Comparison of ENCODE assay signal across 29 cellular contexts in the genomic region with DNA sequence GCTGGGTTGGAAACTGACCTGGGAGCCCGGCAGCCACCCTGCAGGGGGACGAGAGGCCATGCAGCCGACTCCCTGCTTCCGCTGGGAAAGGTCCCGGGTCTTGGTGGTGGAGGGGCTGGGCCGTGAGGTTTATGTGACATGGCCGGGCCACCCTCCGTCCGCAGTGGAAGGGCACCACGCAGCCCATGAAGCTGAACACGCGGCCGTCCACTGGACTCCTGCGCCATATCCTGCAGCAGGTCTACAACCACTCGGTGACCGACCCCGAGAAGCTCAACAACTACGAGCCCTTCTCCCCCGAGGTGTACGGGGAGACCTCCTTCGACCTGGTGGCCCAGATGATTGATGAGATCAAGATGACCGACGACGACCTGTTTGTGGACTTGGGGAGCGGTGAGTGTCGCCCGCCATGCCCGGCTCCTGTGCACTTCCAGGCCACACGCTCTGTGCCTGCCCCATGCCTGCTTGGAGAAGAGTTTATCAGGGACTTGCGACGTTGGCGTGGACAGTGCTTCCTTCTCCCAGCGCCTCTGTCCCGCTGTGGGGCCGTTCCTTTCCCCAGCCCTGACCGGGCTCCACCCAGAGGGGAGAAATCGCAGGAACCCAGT.
"Had no signal": no experiment of that assay in that cellular context is flagged by ENCODE, and none has a peak within 500 bp of the region (broad histone marks: within the 10 kb centered on the region; RNA-seq: fewer than 3 reads in every experiment).

No MANE protein-coding gene starts in this region.

- ATAC-seq: activated CD4-positive, CD25-positive, alpha-beta regulatory T cell treated with anti-CD3 and anti-CD28 coated beads, Interleukin-2, amount 50 U/mL, for 24 hours; foreskin keratinocyte; heart right ventricle; pancreas; stimulated activated naive B cell treated with anti-CD40 and anti-IgM and Interleukin-4, amounts not matched to agents 10 μg/mL and 1 μg/mL and 100 μg/mL, for 72 hours had no signal

- H3K4me1 Mint-ChIP-seq: activated CD4-positive, alpha-beta T cell treated with anti-CD3 and anti-CD28 coated beads, Interleukin-2, amount 10 ng/mL, durations not matched to agents 7 days and 5 days; endodermal cell had no signal

- H3K4me2 ChIP-seq: smooth muscle cell had no signal

- H3K9me3 Mint-ChIP-seq: activated CD4-positive, alpha-beta memory T cell treated with anti-CD3 and anti-CD28 coated beads, Interleukin-2, amount 10 ng/mL, durations not matched to agents 7 days and 5 days; activated CD4-positive, alpha-beta T cell treated with anti-CD3 and anti-CD28 coated beads, Interleukin-2, amount 10 ng/mL, durations not matched to agents 7 days and 5 days; activated T-cell treated with anti-CD3 and anti-CD28 coated beads, Interleukin-2, amount 50 U/mL, for 24 hours; endodermal cell; natural killer cell had no signal

- H3K27me3 Mint-ChIP-seq: activated CD4-positive, alpha-beta memory T cell treated with anti-CD3 and anti-CD28 coated beads, Interleukin-2, amount 10 ng/mL, durations not matched to agents 7 days and 5 days; activated CD4-positive, alpha-beta T cell treated with anti-CD3 and anti-CD28 coated beads, Interleukin-2, amount 10 ng/mL, durations not matched to agents 7 days and 5 days; activated naive CD8-positive, alpha-beta T cell; activated T-cell treated with anti-CD3 and anti-CD28 coated beads, Interleukin-2, amount 50 U/mL, for 24 hours; stimulated activated naive B cell treated with anti-CD40 and anti-IgM and Interleukin-4, amounts not matched to agents 10 μg/mL and 1 μg/mL and 100 μg/mL, for 72 hours had no signal

- H3K4me3 Mint-ChIP-seq: activated CD4-positive, alpha-beta memory T cell treated with anti-CD3 and anti-CD28 coated beads, Interleukin-2, amount 10 ng/mL, durations not matched to agents 7 days and 5 days; activated CD4-positive, alpha-beta T cell treated with anti-CD3 and anti-CD28 coated beads, Interleukin-2, amount 10 ng/mL, durations not matched to agents 7 days and 5 days; activated naive CD8-positive, alpha-beta T cell; activated T-cell treated with anti-CD3 and anti-CD28 coated beads, Interleukin-2, amount 50 U/mL, for 24 hours; endodermal cell; natural killer cell had no signal

- H3K27me3 ChIP-seq: brain microvascular endothelial cell, esophagus muscularis mucosa, foreskin keratinocyte, heart right ventricle, neutrophil, pancreas, sigmoid colon, suprapubic skin, tibial artery had no signal

- H3K4me1 ChIP-seq: foreskin keratinocyte, pancreas had no signal

- DNase-seq: activated CD4-positive, alpha-beta memory T cell treated with anti-CD3 and anti-CD28 coated beads, Interleukin-2, amount 10 ng/mL, durations not matched to agents 7 days and 5 days; activated CD4-positive, alpha-beta T cell treated with anti-CD3 and anti-CD28 coated beads, Interleukin-2, amount 10 ng/mL, durations not matched to agents 7 days and 5 days; activated CD8-positive, alpha-beta memory T cell treated with anti-CD3 and anti-CD28 coated beads, Interleukin-2, amount 50 U/mL, for 48 hours; activated T-cell treated with anti-CD3 and anti-CD28 coated beads, Interleukin-2, amount 50 U/mL, for 24 hours; brain microvascular endothelial cell; caudate nucleus; endodermal cell; foreskin keratinocyte; heart right ventricle; kidney glomerular epithelial cell; mesendoderm; natural killer cell; pancreas; retina; sigmoid colon; stimulated activated CD4-positive, alpha-beta T cell treated with anti-CD3 and anti-CD28 coated beads, Interleukin-1b, Interleukin-23, amount 100 ng/mL, for 48 hours; stimulated activated CD4-positive, alpha-beta T cell treated with anti-CD3 and anti-CD28 coated beads, Interleukin-4, amount 100 ng/mL, for 4 hours; stimulated activated CD8-positive, alpha-beta memory T cell treated with anti-CD3 and anti-CD28 coated beads, Interleukin-4, amount 100 ng/mL, for 48 hours; stimulated activated naive B cell treated with anti-CD40 and anti-IgM and Interleukin-4, amounts not matched to agents 10 μg/mL and 1 μg/mL and 100 μg/mL, for 72 hours; tibial artery had no signal

- H3K9me3 ChIP-seq: esophagus muscularis mucosa, heart right ventricle, neutrophil, pancreas, prostate gland, sigmoid colon, suprapubic skin, tibial artery had no signal

- H3K27ac ChIP-seq: brain microvascular endothelial cell, esophagus muscularis mucosa, foreskin keratinocyte, heart right ventricle, neutrophil, pancreas, prostate gland, sigmoid colon, suprapubic skin, tibial artery, VCaP had no signal

- H3K36me3 Mint-ChIP-seq: activated naive CD8-positive, alpha-beta T cell; natural killer cell had no signal

- H3K4me3 ChIP-seq: esophagus muscularis mucosa, heart right ventricle, lung, pancreas, prostate gland, sigmoid colon, smooth muscle cell, suprapubic skin, tibial artery had no signal

- H3K27ac Mint-ChIP-seq: activated CD4-positive, alpha-beta memory T cell treated with anti-CD3 and anti-CD28 coated beads, Interleukin-2, amount 10 ng/mL, durations not matched to agents 7 days and 5 days; activated CD4-positive, alpha-beta T cell treated with anti-CD3 and anti-CD28 coated beads, Interleukin-2, amount 10 ng/mL, durations not matched to agents 7 days and 5 days; activated naive CD8-positive, alpha-beta T cell; activated T-cell treated with anti-CD3 and anti-CD28 coated beads, Interleukin-2, amount 50 U/mL, for 24 hours; endodermal cell had no signal
